11 cellular contexts compared by ENCODE assay signal in genomic region chr7:30463400-30464145, GRCh38. TPM values are rescaled to one million over a fixed set of nuclear protein-coding genes. Genes with fewer than 3 reads are reported as not detected.
DNase-seq lines count a peak whose midpoint lies in the region; ATAC-seq lines count a peak whose summit lies in the region.
"Had no signal": no experiment of that assay in that cellular context is flagged by ENCODE, and none has a peak within 500 bp of the region (broad histone marks: within the 10 kb centered on the region; RNA-seq: fewer than 3 reads in every experiment).

No MANE protein-coding gene starts in this region.

- peak overlapping the region; percentile 15 to 89 (median 56) for H3K4me3 Mint-ChIP-seq in naive B cell
- H3K4me3 Mint-ChIP-seq: activated CD4-positive, alpha-beta T cell treated with anti-CD3 and anti-CD28 coated beads for 36 hours; activated naive CD8-positive, alpha-beta T cell treated with anti-CD3 and anti-CD28 coated beads, Interleukin-2, amount 50 U/mL, for 24 hours had no signal

- no peaks in the 10 kb centered on the region for H3K9me3 Mint-ChIP-seq in naive B cell
- H3K9me3 Mint-ChIP-seq: activated naive CD8-positive, alpha-beta T cell treated with anti-CD3 and anti-CD28 coated beads, Interleukin-2, amount 50 U/mL, for 24 hours had no signal

- peak overlapping the region in 5 of 6 donors; percentile 31 to 91 (median 64) for H3K27ac Mint-ChIP-seq in naive B cell
- H3K27ac Mint-ChIP-seq: activated CD4-positive, alpha-beta T cell treated with anti-CD3 and anti-CD28 coated beads for 36 hours; activated naive CD8-positive, alpha-beta T cell treated with anti-CD3 and anti-CD28 coated beads, Interleukin-2, amount 50 U/mL, for 24 hours had no signal

- peak; percentile 66 for ATAC-seq in GM18502 (IDR thresholded peaks at IDR 0.05; ENCODE audit: poor library complexity, unreplicated experiment)
- ATAC-seq in GM21447 (IDR thresholded peaks at IDR 0.05; ENCODE audit: unreplicated experiment) = peak; percentile 67
- peak; percentile 71 for ATAC-seq in HG03432 (IDR thresholded peaks at IDR 0.05; ENCODE audit: unreplicated experiment)
- peak; percentile 53 to 59 for ATAC-seq in naive B cell (ENCODE audit: low read depth in 2 of 2)
- ATAC-seq: activated CD4-positive, alpha-beta T cell treated with anti-CD3 and anti-CD28 coated beads for 36 hours had no signal

- peaks cover 50 to 71% (median 68%) of the 10 kb centered on the region in 3 donors for H3K4me1 Mint-ChIP-seq in naive B cell

- H3K36me3 Mint-ChIP-seq in naive B cell = peaks cover 0 to 11% of the 10 kb centered on the region in 2 donors

- DNase-seq in naive B cell (no peak), nucleus accumbens (lab: John Stamatoyannopoulos, UW) (no peak), GDM1 (lab: John Stamatoyannopoulos, UW) (no peak), DMS 273 (lab: John Stamatoyannopoulos, UW; ENCODE audit: unreplicated experiment) (no peak), SKM-1 treated with dmso at 0.1 percent for 144 hours (lab: John Stamatoyannopoulos, UW; ENCODE audit: unreplicated experiment) (no peak)
- DNase-seq: activated CD4-positive, alpha-beta T cell treated with anti-CD3 and anti-CD28 coated beads for 36 hours; activated naive CD8-positive, alpha-beta T cell treated with anti-CD3 and anti-CD28 coated beads, Interleukin-2, amount 50 U/mL, for 24 hours; NCI-H2029 had no signal

- no peaks in the 10 kb centered on the region for H3K27me3 Mint-ChIP-seq in naive B cell
- H3K27me3 Mint-ChIP-seq: activated CD4-positive, alpha-beta T cell treated with anti-CD3 and anti-CD28 coated beads for 36 hours; activated naive CD8-positive, alpha-beta T cell treated with anti-CD3 and anti-CD28 coated beads, Interleukin-2, amount 50 U/mL, for 24 hours had no signal

RNA-seq across cellular contexts. Expression of gene NOD1, which starts 15.0 kb away (rescaled TPM):
- polyA plus RNA-seq in naive B cell (ENCODE audit: low read depth in 6 of 6) = 10 to 100 TPM in 2 of 6 donors, 1 to 10 TPM in 4; 7.0 to 16.8 (median 8.6) TPM

RNA-seq across cellular contexts. Expression of gene GGCT, which starts 41.1 kb away (rescaled TPM):
- 10 to 100 TPM; 12.1 to 36.0 (median 28.8) TPM for polyA plus RNA-seq in naive B cell (ENCODE audit: low read depth in 6 of 6)
